Comparison of ENCODE assay signal across 2 cellular contexts in the genomic region with DNA sequence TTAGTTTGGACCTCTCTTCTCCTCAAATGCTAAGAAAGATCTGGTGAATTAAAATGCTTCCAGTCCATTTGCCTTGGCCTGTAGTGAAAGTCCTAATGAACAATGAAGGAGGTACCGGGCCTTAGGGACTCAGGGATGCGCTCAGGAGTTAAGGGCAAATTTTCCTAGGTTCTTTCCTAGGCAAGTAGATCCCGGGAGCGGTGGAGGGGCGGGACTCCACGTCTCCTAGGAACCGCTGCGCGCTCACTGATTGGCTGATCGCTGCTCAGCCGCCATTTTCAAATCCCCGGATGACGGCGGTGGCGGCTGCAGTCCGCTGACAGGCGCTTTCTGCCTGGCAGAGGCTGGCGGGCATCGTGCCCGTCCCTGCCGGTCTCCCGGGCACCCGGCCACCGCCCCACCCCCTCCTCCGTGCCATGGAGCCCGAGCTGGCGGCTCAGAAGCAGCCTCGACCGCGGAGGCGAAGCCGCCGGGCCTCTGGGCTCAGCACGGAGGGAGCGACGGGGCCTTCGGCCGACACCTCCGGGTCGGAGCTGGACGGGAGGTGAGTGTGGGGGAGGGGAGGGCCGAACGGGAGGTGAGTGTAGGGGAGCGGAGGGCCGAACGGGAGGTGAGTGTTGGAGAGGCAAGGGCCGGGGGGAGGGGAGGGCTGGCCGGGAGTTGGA.
TF ChIP-seq lines count a peak whose summit lies in the region.

A gene with protein sequence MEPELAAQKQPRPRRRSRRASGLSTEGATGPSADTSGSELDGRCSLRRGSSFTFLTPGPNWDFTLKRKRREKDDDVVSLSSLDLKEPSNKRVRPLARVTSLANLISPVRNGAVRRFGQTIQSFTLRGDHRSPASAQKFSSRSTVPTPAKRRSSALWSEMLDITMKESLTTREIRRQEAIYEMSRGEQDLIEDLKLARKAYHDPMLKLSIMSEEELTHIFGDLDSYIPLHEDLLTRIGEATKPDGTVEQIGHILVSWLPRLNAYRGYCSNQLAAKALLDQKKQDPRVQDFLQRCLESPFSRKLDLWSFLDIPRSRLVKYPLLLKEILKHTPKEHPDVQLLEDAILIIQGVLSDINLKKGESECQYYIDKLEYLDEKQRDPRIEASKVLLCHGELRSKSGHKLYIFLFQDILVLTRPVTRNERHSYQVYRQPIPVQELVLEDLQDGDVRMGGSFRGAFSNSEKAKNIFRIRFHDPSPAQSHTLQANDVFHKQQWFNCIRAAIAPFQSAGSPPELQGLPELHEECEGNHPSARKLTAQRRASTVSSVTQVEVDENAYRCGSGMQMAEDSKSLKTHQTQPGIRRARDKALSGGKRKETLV (plus strand): TSS at position 281 of the 665 bp plus-strand sequence. CDS start 136 bp downstream, at position 417.

TF ChIP-seq in HEK293, 187 proteins besides CTCF, POLR2A, EP300 and RAD21 (continues in another document):
- TF ChIP-seq, protein P1, sequence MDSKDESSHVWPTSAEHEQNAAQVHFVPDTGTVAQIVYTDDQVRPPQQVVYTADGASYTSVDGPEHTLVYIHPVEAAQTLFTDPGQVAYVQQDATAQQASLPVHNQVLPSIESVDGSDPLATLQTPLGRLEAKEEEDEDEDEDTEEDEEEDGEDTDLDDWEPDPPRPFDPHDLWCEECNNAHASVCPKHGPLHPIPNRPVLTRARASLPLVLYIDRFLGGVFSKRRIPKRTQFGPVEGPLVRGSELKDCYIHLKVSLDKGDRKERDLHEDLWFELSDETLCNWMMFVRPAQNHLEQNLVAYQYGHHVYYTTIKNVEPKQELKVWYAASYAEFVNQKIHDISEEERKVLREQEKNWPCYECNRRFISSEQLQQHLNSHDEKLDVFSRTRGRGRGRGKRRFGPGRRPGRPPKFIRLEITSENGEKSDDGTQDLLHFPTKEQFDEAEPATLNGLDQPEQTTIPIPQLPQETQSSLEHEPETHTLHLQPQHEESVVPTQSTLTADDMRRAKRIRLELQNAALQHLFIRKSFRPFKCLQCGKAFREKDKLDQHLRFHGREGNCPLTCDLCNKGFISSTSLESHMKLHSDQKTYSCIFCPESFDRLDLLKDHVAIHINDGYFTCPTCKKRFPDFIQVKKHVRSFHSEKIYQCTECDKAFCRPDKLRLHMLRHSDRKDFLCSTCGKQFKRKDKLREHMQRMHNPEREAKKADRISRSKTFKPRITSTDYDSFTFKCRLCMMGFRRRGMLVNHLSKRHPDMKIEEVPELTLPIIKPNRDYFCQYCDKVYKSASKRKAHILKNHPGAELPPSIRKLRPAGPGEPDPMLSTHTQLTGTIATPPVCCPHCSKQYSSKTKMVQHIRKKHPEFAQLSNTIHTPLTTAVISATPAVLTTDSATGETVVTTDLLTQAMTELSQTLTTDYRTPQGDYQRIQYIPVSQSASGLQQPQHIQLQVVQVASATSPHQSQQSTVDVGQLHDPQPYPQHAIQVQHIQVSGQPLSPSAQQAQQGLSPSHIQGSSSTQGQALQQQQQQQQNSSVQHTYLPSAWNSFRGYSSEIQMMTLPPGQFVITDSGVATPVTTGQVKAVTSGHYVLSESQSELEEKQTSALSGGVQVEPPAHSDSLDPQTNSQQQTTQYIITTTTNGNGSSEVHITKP (tag by site-specific recombination; IDR thresholded peaks at IDR 0.05) = no peak
- TF ChIP-seq ZNF132 (tag by site-specific recombination; IDR thresholded peaks at IDR 0.05; ENCODE audit: borderline replicate concordance) = no peak
- TF ChIP-seq ZNF596 (tag by site-specific recombination; IDR thresholded peaks at IDR 0.05) = no peak
- TF ChIP-seq ZNF843 (tag by site-specific recombination; IDR thresholded peaks at IDR 0.05) = peak; percentile 46; the same call in 1 of the 2 replicates
- TF ChIP-seq SCRT1 (tag by site-specific recombination; IDR thresholded peaks at IDR 0.05; ENCODE audit: borderline replicate concordance) = no peak
- TF ChIP-seq ZBTB20 (tag by site-specific recombination; IDR thresholded peaks at IDR 0.05) = peak; percentile 42; the same call in 1 of the 2 replicates
- TF ChIP-seq ZNF585B (tag by site-specific recombination; IDR thresholded peaks at IDR 0.05) = no peak
- TF ChIP-seq ZSCAN30 (tag by site-specific recombination; IDR thresholded peaks at IDR 0.05) = peak; percentile 78; the same call in 1 of the 2 replicates
- TF ChIP-seq YY2 (tag by site-specific recombination; IDR thresholded peaks at IDR 0.05) = peak; percentile 67
- TF ChIP-seq, protein P2, sequence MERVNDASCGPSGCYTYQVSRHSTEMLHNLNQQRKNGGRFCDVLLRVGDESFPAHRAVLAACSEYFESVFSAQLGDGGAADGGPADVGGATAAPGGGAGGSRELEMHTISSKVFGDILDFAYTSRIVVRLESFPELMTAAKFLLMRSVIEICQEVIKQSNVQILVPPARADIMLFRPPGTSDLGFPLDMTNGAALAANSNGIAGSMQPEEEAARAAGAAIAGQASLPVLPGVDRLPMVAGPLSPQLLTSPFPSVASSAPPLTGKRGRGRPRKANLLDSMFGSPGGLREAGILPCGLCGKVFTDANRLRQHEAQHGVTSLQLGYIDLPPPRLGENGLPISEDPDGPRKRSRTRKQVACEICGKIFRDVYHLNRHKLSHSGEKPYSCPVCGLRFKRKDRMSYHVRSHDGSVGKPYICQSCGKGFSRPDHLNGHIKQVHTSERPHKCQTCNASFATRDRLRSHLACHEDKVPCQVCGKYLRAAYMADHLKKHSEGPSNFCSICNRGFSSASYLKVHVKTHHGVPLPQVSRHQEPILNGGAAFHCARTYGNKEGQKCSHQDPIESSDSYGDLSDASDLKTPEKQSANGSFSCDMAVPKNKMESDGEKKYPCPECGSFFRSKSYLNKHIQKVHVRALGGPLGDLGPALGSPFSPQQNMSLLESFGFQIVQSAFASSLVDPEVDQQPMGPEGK (tag by site-specific recombination; IDR thresholded peaks at IDR 0.05) = peak; percentile 60; the same call in 1 of the 2 replicates
- TF ChIP-seq ZNF2 (tag by site-specific recombination; IDR thresholded peaks at IDR 0.05) = 0 out of 2 replicates have a peak, but pooled peaks have one; percentile 21
- TF ChIP-seq, protein P3, sequence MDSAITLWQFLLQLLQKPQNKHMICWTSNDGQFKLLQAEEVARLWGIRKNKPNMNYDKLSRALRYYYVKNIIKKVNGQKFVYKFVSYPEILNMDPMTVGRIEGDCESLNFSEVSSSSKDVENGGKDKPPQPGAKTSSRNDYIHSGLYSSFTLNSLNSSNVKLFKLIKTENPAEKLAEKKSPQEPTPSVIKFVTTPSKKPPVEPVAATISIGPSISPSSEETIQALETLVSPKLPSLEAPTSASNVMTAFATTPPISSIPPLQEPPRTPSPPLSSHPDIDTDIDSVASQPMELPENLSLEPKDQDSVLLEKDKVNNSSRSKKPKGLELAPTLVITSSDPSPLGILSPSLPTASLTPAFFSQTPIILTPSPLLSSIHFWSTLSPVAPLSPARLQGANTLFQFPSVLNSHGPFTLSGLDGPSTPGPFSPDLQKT (IDR thresholded peaks at IDR 0.05; ENCODE audit: borderline replicate concordance, low read depth, low read length) = no peak

TF ChIP-seq in SK-N-SH, 30 proteins besides CTCF, POLR2A, EP300 and RAD21 (continued from another document):
- TF ChIP-seq, protein P4, sequence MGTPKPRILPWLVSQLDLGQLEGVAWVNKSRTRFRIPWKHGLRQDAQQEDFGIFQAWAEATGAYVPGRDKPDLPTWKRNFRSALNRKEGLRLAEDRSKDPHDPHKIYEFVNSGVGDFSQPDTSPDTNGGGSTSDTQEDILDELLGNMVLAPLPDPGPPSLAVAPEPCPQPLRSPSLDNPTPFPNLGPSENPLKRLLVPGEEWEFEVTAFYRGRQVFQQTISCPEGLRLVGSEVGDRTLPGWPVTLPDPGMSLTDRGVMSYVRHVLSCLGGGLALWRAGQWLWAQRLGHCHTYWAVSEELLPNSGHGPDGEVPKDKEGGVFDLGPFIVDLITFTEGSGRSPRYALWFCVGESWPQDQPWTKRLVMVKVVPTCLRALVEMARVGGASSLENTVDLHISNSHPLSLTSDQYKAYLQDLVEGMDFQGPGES (IDR thresholded peaks at IDR 0.05; ENCODE audit: low read depth, low read length) = peak; percentile 44
- TF ChIP-seq YY1 (IDR thresholded peaks at IDR 0.05; ENCODE audit: low read depth) (peak; percentile 81; the same call in 1 of the 2 replicates), NFIC (IDR thresholded peaks at IDR 0.05; ENCODE audit: borderline replicate concordance) (peak; percentile 43; the same call in 1 of the 2 replicates), SIN3A (IDR thresholded peaks at IDR 0.05; ENCODE audit: borderline replicate concordance, low read depth, low read length) (peak; percentile 99), FOXM1 (IDR thresholded peaks at IDR 0.05; ENCODE audit: low read depth) (no peak), EZH2phosphoT487 (IDR thresholded peaks at IDR 0.05; ENCODE audit: borderline replicate concordance, low read depth) (no peak), TAF1 (IDR thresholded peaks at IDR 0.05; ENCODE audit: borderline replicate concordance, low read depth, low read length) (peak; percentile 15; the same call in 1 of the 2 replicates)
- TF ChIP-seq, protein P5, sequence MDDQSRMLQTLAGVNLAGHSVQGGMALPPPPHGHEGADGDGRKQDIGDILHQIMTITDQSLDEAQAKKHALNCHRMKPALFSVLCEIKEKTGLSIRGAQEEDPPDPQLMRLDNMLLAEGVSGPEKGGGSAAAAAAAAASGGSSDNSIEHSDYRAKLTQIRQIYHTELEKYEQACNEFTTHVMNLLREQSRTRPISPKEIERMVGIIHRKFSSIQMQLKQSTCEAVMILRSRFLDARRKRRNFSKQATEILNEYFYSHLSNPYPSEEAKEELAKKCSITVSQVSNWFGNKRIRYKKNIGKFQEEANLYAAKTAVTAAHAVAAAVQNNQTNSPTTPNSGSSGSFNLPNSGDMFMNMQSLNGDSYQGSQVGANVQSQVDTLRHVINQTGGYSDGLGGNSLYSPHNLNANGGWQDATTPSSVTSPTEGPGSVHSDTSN (IDR thresholded peaks at IDR 0.05) = peak; percentile 33; the same call in 1 of the 2 replicates
- TF ChIP-seq, protein P6, sequence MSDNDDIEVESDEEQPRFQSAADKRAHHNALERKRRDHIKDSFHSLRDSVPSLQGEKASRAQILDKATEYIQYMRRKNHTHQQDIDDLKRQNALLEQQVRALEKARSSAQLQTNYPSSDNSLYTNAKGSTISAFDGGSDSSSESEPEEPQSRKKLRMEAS (IDR thresholded peaks at IDR 0.05; ENCODE audit: low read depth) = peak; percentile 88
